Comparison of ENCODE assay signal across 12 cellular contexts in the genomic region with DNA sequence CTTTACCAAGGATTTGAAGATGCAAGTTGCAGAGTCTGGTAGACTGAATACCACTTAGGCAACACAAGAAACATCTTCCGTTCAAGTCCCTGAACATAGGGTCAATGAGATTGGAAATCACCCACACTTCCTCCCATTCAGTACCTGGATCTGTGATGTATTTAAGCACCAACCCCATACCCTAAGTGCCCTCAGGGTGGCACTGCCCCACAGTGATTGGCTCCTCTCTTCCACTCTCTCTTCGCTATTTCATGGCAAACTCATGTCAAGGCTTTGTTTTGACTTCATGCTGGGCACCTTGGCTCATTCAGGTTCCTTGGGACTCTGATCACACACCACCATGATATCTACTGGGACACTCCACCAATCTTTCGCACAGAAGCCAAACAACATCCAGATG. TPM values are rescaled to one million over a fixed set of nuclear protein-coding genes. Genes with fewer than 3 reads are reported as not detected.
DNase-seq lines count a peak whose midpoint lies in the region; ATAC-seq and TF ChIP-seq lines count a peak whose summit lies in the region.
"Had no signal": no experiment of that assay in that cellular context is flagged by ENCODE, and none has a peak within 500 bp of the region (broad histone marks: within the 10 kb centered on the region; RNA-seq: fewer than 3 reads in every experiment).

No MANE protein-coding gene starts in this region.

- TF ChIP-seq CTCF in natural killer cell (IDR thresholded peaks at IDR 0.05) (no peak), NB4 (IDR thresholded peaks at IDR 0.05; ENCODE audit: low read depth, low read length) (peak; percentile 22), brain microvascular endothelial cell (IDR thresholded peaks at IDR 0.05; ENCODE audit: low read depth, low read length, missing control alignments) (peak; percentile 13), lower leg skin (IDR thresholded peaks at IDR 0.05) (no peak), hepatocyte (IDR thresholded peaks at IDR 0.05; ENCODE audit: poor library complexity) (no peak)

- H3K4me1 ChIP-seq in SJCRH30 (peaks cover 15% of the 10 kb centered on the region), hepatocyte (ENCODE audit: insufficient read depth) (peaks cover 3% of the 10 kb centered on the region)

- TF ChIP-seq POLR2A in NB4 (IDR thresholded peaks at IDR 0.05; ENCODE audit: extremely low read depth, insufficient read length) (no peak), lower leg skin (IDR thresholded peaks at IDR 0.05) (no peak)

- H3K27me3 Mint-ChIP-seq in natural killer cell (ENCODE audit: low read depth in 2 of 2): peaks cover 22 to 27% of the 10 kb centered on the region in 2 donors
- H3K27me3 Mint-ChIP-seq in natural killer cell treated with Interleukin-12 subunit alpha and Interleukin-12 subunit beta and Interleukin-15 and Interleukin-18, amount 100 ng/mL, for 72 hours: peaks cover 19 to 22% of the 10 kb centered on the region in 2 donors

- H3K4me3 ChIP-seq in NB4 (ENCODE audit: low read depth, low read length): no peak overlapping the region
- no peak overlapping the region for H3K4me3 ChIP-seq in brain microvascular endothelial cell (ENCODE audit: low read depth, low read length)
- no peak overlapping the region for H3K4me3 ChIP-seq in lower leg skin (ENCODE audit: low read depth, poor library complexity, severe bottlenecking)
- H3K4me3 ChIP-seq in SJCRH30: no peak overlapping the region
- H3K4me3 ChIP-seq in hepatocyte: no peak overlapping the region

- no peak overlapping the region for H2AFZ ChIP-seq in hepatocyte

- H3K27ac ChIP-seq in brain microvascular endothelial cell (no peak overlapping the region), SJCRH30 (no peak overlapping the region), hepatocyte (no peak overlapping the region)

- no peaks in the 10 kb centered on the region for H3K79me2 ChIP-seq in hepatocyte

- H3K36me3 ChIP-seq in brain microvascular endothelial cell (replicated peaks) (no peaks in the 10 kb centered on the region), SJCRH30 (no peaks in the 10 kb centered on the region), hepatocyte (replicated peaks; ENCODE audit: insufficient read depth, low read depth) (no peaks in the 10 kb centered on the region)

- peak in 2 of 3 donors; percentile 30 to 40 for ATAC-seq in natural killer cell
- ATAC-seq in natural killer cell treated with Interleukin-12 subunit alpha and Interleukin-12 subunit beta and Interleukin-15 and Interleukin-18, amount 100 ng/mL, for 72 hours: no peak

- H3K4me1 Mint-ChIP-seq in natural killer cell: peaks cover 6 to 8% of the 10 kb centered on the region in 2 donors
- H3K4me1 Mint-ChIP-seq in natural killer cell treated with Interleukin-12 subunit alpha and Interleukin-12 subunit beta and Interleukin-15 and Interleukin-18, amount 100 ng/mL, for 72 hours (ENCODE audit: low read depth in 2 of 2): peaks cover 9 to 10% of the 10 kb centered on the region in 2 donors

- H3K9me2 ChIP-seq in hepatocyte (replicated peaks; ENCODE audit: insufficient read depth): no peaks in the 10 kb centered on the region

- no peak overlapping the region for H3K4me3 Mint-ChIP-seq in natural killer cell
- no peak overlapping the region for H3K4me3 Mint-ChIP-seq in natural killer cell treated with Interleukin-12 subunit alpha and Interleukin-12 subunit beta and Interleukin-15 and Interleukin-18, amount 100 ng/mL, for 72 hours

- no peaks in the 10 kb centered on the region for H4K20me1 ChIP-seq in hepatocyte (ENCODE audit: insufficient read depth, poor library complexity, severe bottlenecking)

- no peaks in the 10 kb centered on the region for H3K36me3 Mint-ChIP-seq in natural killer cell
- no peaks in the 10 kb centered on the region for H3K36me3 Mint-ChIP-seq in natural killer cell treated with Interleukin-12 subunit alpha and Interleukin-12 subunit beta and Interleukin-15 and Interleukin-18, amount 100 ng/mL, for 72 hours

- in situ Hi-C loops in brain microvascular endothelial cell (cut with HindIII; ENCODE audit: low pct_ligation_motif_present, low sequenced_read_pairs): no loop called here

- H3K27me3 ChIP-seq in brain microvascular endothelial cell (replicated peaks): peaks cover 80% of the 10 kb centered on the region
- H3K27me3 ChIP-seq in SJCRH30: 0 out of 2 replicates have a peak, but pooled peaks cover 4% of the 10 kb centered on the region
- H3K27me3 ChIP-seq in hepatocyte: no peaks in the 10 kb centered on the region

- WGBS in lower leg skin, 2 donors: 90 to 91% methylated on average over 3 of the region's 3 CpGs
- WGBS in hepatocyte (ENCODE audit: low lambda C conversion rate, missing lambda C conversion rate): 93% methylated on average over 3 of the region's 3 CpGs

- intact Hi-C loops in natural killer cell (cut with micrococcal nuclease): no loop called here
- intact Hi-C loops in lower leg skin (cut with DNase I; ENCODE audit: low total_unique reads): no loop called here

- no peak overlapping the region for H3K27ac Mint-ChIP-seq in natural killer cell
- H3K27ac Mint-ChIP-seq in natural killer cell treated with Interleukin-12 subunit alpha and Interleukin-12 subunit beta and Interleukin-15 and Interleukin-18, amount 100 ng/mL, for 72 hours: no peak overlapping the region

- H3K9me3 ChIP-seq in SJCRH30 (replicated peaks) (peaks cover 5% of the 10 kb centered on the region; the same call in 1 of the 2 replicates), hepatocyte (ENCODE audit: low read depth) (no peaks in the 10 kb centered on the region)

- no peaks in the 10 kb centered on the region for H3K9me3 Mint-ChIP-seq in natural killer cell
- no peaks in the 10 kb centered on the region for H3K9me3 Mint-ChIP-seq in natural killer cell treated with Interleukin-12 subunit alpha and Interleukin-12 subunit beta and Interleukin-15 and Interleukin-18, amount 100 ng/mL, for 72 hours

- no peak for DNase-seq in natural killer cell
- no peak for DNase-seq in natural killer cell treated with Interleukin-12 subunit alpha and Interleukin-12 subunit beta and Interleukin-15 and Interleukin-18, amount 100 ng/mL, for 72 hours (ENCODE audit: low spot score)
- peak; percentile 31 for DNase-seq in NB4 (ENCODE audit: low read depth)
- no peak for DNase-seq in brain microvascular endothelial cell
- no peak for DNase-seq in lower leg skin (ENCODE audit: low spot score in 2 of 2)
- no peak for DNase-seq in SJCRH30
- no peak for DNase-seq in hepatocyte (ENCODE audit: low spot score)
- DNase-seq in GDM1 (lab: John Stamatoyannopoulos, UW): no peak
- DNase-seq: erythroblast; NCI-H2081; stimulated activated CD4-positive, alpha-beta T cell treated with anti-CD3 and anti-CD28 coated beads, Interleukin-4, amount 100 ng/mL, for 1 hour; SW 1271 had no signal

- no peak overlapping the region for H3K4me2 ChIP-seq in hepatocyte

RNA-seq across cellular contexts. Expression of a gene that starts 53.7 kb away (rescaled TPM):
- total RNA-seq in natural killer cell: under 1 TPM; 0.23 to 0.87 (median 0.55) TPM
- not detected for total RNA-seq in natural killer cell treated with Interleukin-12 subunit alpha and Interleukin-12 subunit beta and Interleukin-15 and Interleukin-18, amount 100 ng/mL, for 72 hours
- total RNA-seq in lower leg skin: 10 to 100 TPM in 1 of 4 donors, 1 to 10 TPM in 3; 5.4 to 11.9 (median 8.0) TPM
- not detected in 2 replicates for total RNA-seq in SJCRH30 (2014; rRNA removed; shearing (Covaris generic))
- 0.07 and 0.72 TPM in 2 replicates for total RNA-seq in hepatocyte
- polyA plus RNA-seq in hepatocyte: 0.77 and 0.95 TPM in 2 replicates

Comparison
In these comparisons a context has a peak if more than half of its experiments do, and no peak if none do; other contexts are left out.
1. ATAC-seq: peak in natural killer cell (2 of 3); none in natural killer cell treated with Interleukin-12 subunit alpha and Interleukin-12 subunit beta and Interleukin-15 and Interleukin-18, amount 100 ng/mL, for 72 hours (0 of 2).
2. CTCF ChIP-seq: peak in NB4 (single experiment) and brain microvascular endothelial cell (single experiment); none in natural killer cell (single experiment), lower leg skin (0 of 3) and hepatocyte (single experiment).